16 cellular contexts compared by ENCODE assay signal in genomic region chr2:222989431-222989830, GRCh38.
A peak's percentile ranks its signal among the peaks of the same experiment; 100 is the strongest.
DNase-seq lines count a peak whose midpoint lies in the region; ATAC-seq and TF ChIP-seq lines count a peak whose summit lies in the region.
"Had no signal": no experiment of that assay in that cellular context is flagged by ENCODE, and none has a peak within 500 bp of the region (broad histone marks: within the 10 kb centered on the region; RNA-seq: fewer than 3 reads in every experiment).

No MANE protein-coding gene starts in this region.

- H2AK5ac ChIP-seq in neuronal stem cell (ENCODE audit: low read depth, low read length), result no peak overlapping the region

- no peak overlapping the region for H3K27ac ChIP-seq in BLaER1
- H3K27ac ChIP-seq in neuronal stem cell (replicated peaks; ENCODE audit: low read length), result no peak overlapping the region
- H3K27ac ChIP-seq in tibial artery, result no peak overlapping the region
- H3K27ac ChIP-seq: 22Rv1 had no signal

- H3K9ac ChIP-seq in BLaER1 (no peak overlapping the region), neuronal stem cell (ENCODE audit: low read depth, low read length, poor library complexity) (no peak overlapping the region)

- no peak overlapping the region for H2BK12ac ChIP-seq in neuronal stem cell (ENCODE audit: low read length)

- H3K4me1 ChIP-seq in BLaER1 (peaks cover 24% of the 10 kb centered on the region), neuronal stem cell (ENCODE audit: control insufficient read depth in 2 of 2, insufficient read depth in 1 of 2, low read depth in 1 of 2, low read length in 2 of 2) (no peaks in the 10 kb centered on the region), tibial artery (peaks cover 0 to 46% (median 20%) of the 10 kb centered on the region in 4 donors)
- H3K4me1 ChIP-seq: HAP-1 had no signal

- intact Hi-C loops in tibial artery (cut with DNase I; ENCODE audit: low total_unique reads), result no loop called here

- no peaks in the 10 kb centered on the region for H4K20me1 ChIP-seq in BLaER1

- H2BK15ac ChIP-seq in neuronal stem cell (ENCODE audit: low read length), result no peak overlapping the region

- H3K4ac ChIP-seq in neuronal stem cell (ENCODE audit: low read length), result no peak overlapping the region

- TF ChIP-seq CTCF in tibial artery (IDR thresholded peaks at IDR 0.05) (no peak), foreskin fibroblast (IDR thresholded peaks at IDR 0.05; ENCODE audit: low read depth, low read length) (no peak)

- H3K9me3 ChIP-seq in BLaER1, result peaks cover 49% of the 10 kb centered on the region
- peaks cover 0 to 3% of the 10 kb centered on the region in 2 donors for H3K9me3 ChIP-seq in neuronal stem cell (replicated peaks in 1 of 2; ENCODE audit: control insufficient read depth in 2 of 2, insufficient read depth in 1 of 2, low read depth in 1 of 2, low read length in 2 of 2)
- H3K9me3 ChIP-seq in tibial artery, result no peaks in the 10 kb centered on the region
- H3K9me3 ChIP-seq: HAP-1 had no signal

- no peak for ATAC-seq in HG03342 (IDR thresholded peaks at IDR 0.05; ENCODE audit: unreplicated experiment)

- peaks cover 88% of the 10 kb centered on the region for H3K27me3 ChIP-seq in BLaER1
- no peaks in the 10 kb centered on the region for H3K27me3 ChIP-seq in neuronal stem cell (ENCODE audit: control insufficient read depth in 3 of 3, insufficient read depth in 3 of 3, low read depth in 1 of 3, low read length in 3 of 3)
- H3K27me3 ChIP-seq in tibial artery, result no peaks in the 10 kb centered on the region

- peak overlapping the region; percentile 30 for H3K18ac ChIP-seq in neuronal stem cell (ENCODE audit: low read length)

- H2BK5ac ChIP-seq in neuronal stem cell (ENCODE audit: low read length), result no peak overlapping the region

- H3K4me2 ChIP-seq in BLaER1 (peak overlapping the region; percentile 39), neuronal stem cell (ENCODE audit: insufficient read depth, low read length, poor library complexity, severe bottlenecking) (no peak overlapping the region)

- no peak overlapping the region for H2AFZ ChIP-seq in neuronal stem cell (ENCODE audit: low read length)

- no peak overlapping the region for H4K8ac ChIP-seq in neuronal stem cell (ENCODE audit: low read depth, low read length)

- H3K79me1 ChIP-seq in neuronal stem cell (ENCODE audit: low read depth, low read length), result no peaks in the 10 kb centered on the region

- H2BK120ac ChIP-seq in neuronal stem cell (ENCODE audit: low read depth, low read length), result no peak overlapping the region

- H4K91ac ChIP-seq in neuronal stem cell (ENCODE audit: low read depth, low read length, poor library complexity), result no peak overlapping the region

- no peak overlapping the region for H3K4me3 ChIP-seq in BLaER1
- no peak overlapping the region for H3K4me3 ChIP-seq in neuronal stem cell (ENCODE audit: low read length in 2 of 2)
- no peak overlapping the region for H3K4me3 ChIP-seq in tibial artery
- H3K4me3 ChIP-seq in foreskin fibroblast (ENCODE audit: low read depth in 1 of 2, low read length in 2 of 2), result no peak overlapping the region
- H3K4me3 ChIP-seq: HAP-1 had no signal

- no peak overlapping the region for H3K23ac ChIP-seq in neuronal stem cell (ENCODE audit: low read depth, low read length, poor library complexity)

- H3K36me3 ChIP-seq in BLaER1 (no peaks in the 10 kb centered on the region), neuronal stem cell (replicated peaks in 1 of 2; ENCODE audit: control insufficient read depth in 2 of 2, insufficient read depth in 2 of 2, low read length in 2 of 2) (no peaks in the 10 kb centered on the region), tibial artery (no peaks in the 10 kb centered on the region)
- H3K36me3 ChIP-seq: HAP-1 had no signal

- DNase-seq in EH (ENCODE audit: low read depth) (peak; percentile 52), M059J (ENCODE audit: low read depth) (peak; percentile 63), neuronal stem cell (ENCODE audit: low spot score) (no peak), tibial artery (no peak), foreskin fibroblast (no peak), NCI-H1417 treated with DMSO at 0.1 percent for 48 hours (lab: John Stamatoyannopoulos, UW) (no peak)
- DNase-seq: C1 segment of cervical spinal cord; Calu3; CD4-positive, alpha-beta memory T cell; COR-L47; GF-D8; GOT3 had no signal

- H3K14ac ChIP-seq in neuronal stem cell (ENCODE audit: low read length), result no peak overlapping the region

Comparison
In these comparisons a context has a peak if more than half of its experiments do, and no peak if none do; other contexts are left out.
1. DNase-seq: peak in EH (single experiment) and M059J (single experiment); none in neuronal stem cell (single experiment), tibial artery (0 of 2), foreskin fibroblast (0 of 2) and NCI-H1417 treated with DMSO at 0.1 percent for 48 hours (single experiment).